In genomic region chr19:4909897-4910593, GRCh38 we compare ENCODE assay signal across 9 cellular contexts. TPM values are rescaled to one million over a fixed set of nuclear protein-coding genes. Genes with fewer than 3 reads are reported as not detected.
A peak's percentile ranks its signal among the peaks of the same experiment; 100 is the strongest.
DNase-seq lines count a peak whose midpoint lies in the region; ATAC-seq, FAIRE-seq and TF ChIP-seq lines count a peak whose summit lies in the region.
"Had no signal": no experiment of that assay in that cellular context is flagged by ENCODE, and none has a peak within 500 bp of the region (broad histone marks: within the 10 kb centered on the region; RNA-seq: fewer than 3 reads in every experiment).

No MANE protein-coding gene starts in this region.

- H3K36me3 ChIP-seq in keratinocyte (ENCODE audit: control insufficient read depth in 2 of 2, extremely low read depth in 1 of 2, insufficient read depth in 2 of 2, low read length in 2 of 2): peaks cover 0 to 5% of the 10 kb centered on the region in 2 experiments

- H3K4me3 ChIP-seq in keratinocyte (ENCODE audit: control insufficient read depth in 2 of 3, extremely low read depth in 1 of 3, insufficient read depth in 2 of 3, low read depth in 1 of 3, low read length in 3 of 3): peak overlapping the region; percentile 58 to 67 (median 58)

- TF ChIP-seq CTCF in keratinocyte (optimal IDR thresholded peaks at IDR 0.05 in 1 of 3, IDR thresholded peaks at IDR 0.05 in 1 of 3, conservative IDR thresholded peaks at IDR 0.05 in 1 of 3; ENCODE audit: extremely low read depth in 1 of 3, insufficient read depth in 2 of 3, low read length in 3 of 3): no peak

- H3K27me3 ChIP-seq in keratinocyte (ENCODE audit: control insufficient read depth, extremely low read depth, insufficient read depth, low read length): no peaks in the 10 kb centered on the region

- H3K9ac ChIP-seq in keratinocyte (ENCODE audit: control insufficient read depth, extremely low read depth, insufficient read depth, low read length): peak overlapping the region; percentile 64

- DNase-seq in A172 (ENCODE audit: low spot score) (peak; percentile 87), NCI-H446 (lab: John Stamatoyannopoulos, UW) (peak; percentile 89 to 97), keratinocyte (ENCODE audit: low read depth, low spot score) (peak; percentile 49)
- DNase-seq in activated CD4-positive, CD25-positive, alpha-beta regulatory T cell treated with anti-CD3 and anti-CD28 coated beads, Interleukin-2, amount 50 U/mL, for 16 hours (ENCODE audit: low read depth, low spot score): peak; percentile 84
- peak; percentile 90 for DNase-seq in central memory CD4-positive, alpha-beta T cell
- DNase-seq in stimulated activated CD4-positive, alpha-beta T cell treated with anti-CD3 and anti-CD28 coated beads, Interleukin-12 subunit alpha, Interleukin-12 subunit beta, amount 100 ng/mL, for 24 hours (ENCODE audit: low read depth in 2 of 2): peak; percentile 88 to 95

- H3K4me1 ChIP-seq in keratinocyte (ENCODE audit: control insufficient read depth, extremely low read depth, insufficient read depth, low read length): peaks cover 34% of the 10 kb centered on the region

- no peak for FAIRE-seq in keratinocyte (lab: Jason Lieb, UNC)
- FAIRE-seq: G401.6 had no signal

- ATAC-seq in GM18909 (IDR thresholded peaks at IDR 0.05; ENCODE audit: poor library complexity, unreplicated experiment) (peak; percentile 76), HG03196 (IDR thresholded peaks at IDR 0.05; ENCODE audit: unreplicated experiment) (peak; percentile 56)

- H3K79me2 ChIP-seq in keratinocyte (ENCODE audit: control insufficient read depth, insufficient read depth, low read length): peaks cover 20% of the 10 kb centered on the region

- dilution Hi-C loops in keratinocyte (cut with MboI; ENCODE audit: extremely low pct_ligation_motif_present, low sequenced_read_pairs): no loop called here

- H3K27ac ChIP-seq in keratinocyte (ENCODE audit: control insufficient read depth, insufficient read depth, low read length): peak overlapping the region; percentile 61

- H3K9me1 ChIP-seq in keratinocyte (ENCODE audit: control insufficient read depth, extremely low read depth, insufficient read depth, low read length): peaks cover 2% of the 10 kb centered on the region

- no peaks in the 10 kb centered on the region for H4K20me1 ChIP-seq in keratinocyte (ENCODE audit: control insufficient read depth, extremely low read depth, insufficient read depth, low read length)

- H3K9me3 ChIP-seq in keratinocyte (ENCODE audit: control insufficient read depth, low read depth, low read length): no peaks in the 10 kb centered on the region

- H2AFZ ChIP-seq in keratinocyte (ENCODE audit: control insufficient read depth, low read length): no peak overlapping the region

- H3K4me2 ChIP-seq in keratinocyte (ENCODE audit: control insufficient read depth, extremely low read depth, insufficient read depth, low read depth, low read length): peak overlapping the region; percentile 76

RNA-seq across cellular contexts. Expression of gene UHRF1, which starts 0.7 kb away (rescaled TPM):
- total RNA-seq in A172 (2014; rRNA removed; shearing (Covaris generic)): 110 and 118 TPM in 2 replicates
- 3.2 to 16.3 TPM (median 9.7 TPM) in 3 replicates for polyA plus RNA-seq in keratinocyte
- 0.55 TPM for polyA plus RNA-seq in keratinocyte (2011; ENCODE audit: low read depth)
- 2.9 and 4.4 TPM in 2 replicates for polyA plus RNA-seq in keratinocyte (2011; cell fraction: cytosol; rRNA removed)
- 10.1 and 10.7 TPM in 2 replicates for polyA plus RNA-seq in keratinocyte (2011; cell fraction: nucleus; rRNA removed)
- 0.78 and 20.4 TPM in 2 replicates for polyA plus RNA-seq in keratinocyte (2012; ENCODE audit: low replicate concordance)
- 1.6 to 22.7 TPM (median 8.4 TPM) in 3 replicates for polyA minus RNA-seq in keratinocyte
- 10.0 TPM for polyA minus RNA-seq in keratinocyte (2011; cell fraction: cytosol; rRNA and poly(A)+ RNA removed)
- polyA minus RNA-seq in keratinocyte (2011; cell fraction: nucleus; rRNA and poly(A)+ RNA removed): 5.3 and 5.5 TPM in 2 replicates

RNA-seq across cellular contexts. Expression of gene ARRDC5, which starts 7.3 kb away (rescaled TPM):
- total RNA-seq in A172 (2014; rRNA removed; shearing (Covaris generic)): not detected in 2 replicates
- not detected in 3 replicates for polyA plus RNA-seq in keratinocyte
- not detected for polyA plus RNA-seq in keratinocyte (2011; ENCODE audit: low read depth)
- polyA plus RNA-seq in keratinocyte (2011; cell fraction: cytosol; rRNA removed): not detected in 2 replicates
- polyA plus RNA-seq in keratinocyte (2011; cell fraction: nucleus; rRNA removed): not detected in 2 replicates
- not detected in 2 replicates for polyA plus RNA-seq in keratinocyte (2012; ENCODE audit: low replicate concordance)
- polyA minus RNA-seq in keratinocyte: not detected in 3 replicates
- not detected for polyA minus RNA-seq in keratinocyte (2011; cell fraction: cytosol; rRNA and poly(A)+ RNA removed)
- polyA minus RNA-seq in keratinocyte (2011; cell fraction: nucleus; rRNA and poly(A)+ RNA removed): not detected in 2 replicates

RNA-seq across cellular contexts. Expression of gene PLIN3, which starts 42.6 kb away (rescaled TPM):
- total RNA-seq in A172 (2014; rRNA removed; shearing (Covaris generic)): 175 and 198 TPM in 2 replicates
- 70.7 to 107 TPM (median 87.3 TPM) in 3 replicates for polyA plus RNA-seq in keratinocyte
- polyA plus RNA-seq in keratinocyte (2011; ENCODE audit: low read depth): 61.7 TPM
- 46.6 and 82.3 TPM in 2 replicates for polyA plus RNA-seq in keratinocyte (2011; cell fraction: cytosol; rRNA removed)
- 46.0 and 54.5 TPM in 2 replicates for polyA plus RNA-seq in keratinocyte (2011; cell fraction: nucleus; rRNA removed)
- polyA plus RNA-seq in keratinocyte (2012; ENCODE audit: low replicate concordance): 47.4 and 123 TPM in 2 replicates
- 49.4 to 84.6 TPM (median 69.5 TPM) in 3 replicates for polyA minus RNA-seq in keratinocyte
- polyA minus RNA-seq in keratinocyte (2011; cell fraction: cytosol; rRNA and poly(A)+ RNA removed): 278 TPM
- 94.2 and 112 TPM in 2 replicates for polyA minus RNA-seq in keratinocyte (2011; cell fraction: nucleus; rRNA and poly(A)+ RNA removed)

RNA-seq across cellular contexts. Expression of gene KDM4B, which starts 58.9 kb away (rescaled TPM):
- total RNA-seq in A172 (2014; rRNA removed; shearing (Covaris generic)): 13.4 and 16.4 TPM in 2 replicates
- polyA plus RNA-seq in keratinocyte: 6.0 to 8.9 TPM (median 6.2 TPM) in 3 replicates
- polyA plus RNA-seq in keratinocyte (2011; ENCODE audit: low read depth): 4.4 TPM
- 3.6 and 6.2 TPM in 2 replicates for polyA plus RNA-seq in keratinocyte (2011; cell fraction: cytosol; rRNA removed)
- 15.4 and 21.1 TPM in 2 replicates for polyA plus RNA-seq in keratinocyte (2011; cell fraction: nucleus; rRNA removed)
- polyA plus RNA-seq in keratinocyte (2012; ENCODE audit: low replicate concordance): 11.5 and 11.8 TPM in 2 replicates
- 17.1 to 21.4 TPM (median 19.6 TPM) in 3 replicates for polyA minus RNA-seq in keratinocyte
- 27.8 TPM for polyA minus RNA-seq in keratinocyte (2011; cell fraction: cytosol; rRNA and poly(A)+ RNA removed)
- 33.1 and 43.6 TPM in 2 replicates for polyA minus RNA-seq in keratinocyte (2011; cell fraction: nucleus; rRNA and poly(A)+ RNA removed)

Comparison
In these comparisons a context has a peak if more than half of its experiments do, and no peak if none do; other contexts are left out.
1. Peak in every context shown above with its lines: DNase-seq, ATAC-seq, H3K4me3 ChIP-seq and H3K27ac ChIP-seq.